Comparison of ENCODE assay signal across 1 cellular context in genomic region chr13:20902438-20903163, GRCh38.
TF ChIP-seq lines count a peak whose summit lies in the region.

Gene XPO4 (minus strand): TSS chr13:20902746. CDS start chr13:20902738, 8 bp downstream.

TF ChIP-seq in HepG2, 621 proteins besides CTCF, POLR2A, EP300 and RAD21 (continued from another document and continues in another):
- TF ChIP-seq, protein P1, sequence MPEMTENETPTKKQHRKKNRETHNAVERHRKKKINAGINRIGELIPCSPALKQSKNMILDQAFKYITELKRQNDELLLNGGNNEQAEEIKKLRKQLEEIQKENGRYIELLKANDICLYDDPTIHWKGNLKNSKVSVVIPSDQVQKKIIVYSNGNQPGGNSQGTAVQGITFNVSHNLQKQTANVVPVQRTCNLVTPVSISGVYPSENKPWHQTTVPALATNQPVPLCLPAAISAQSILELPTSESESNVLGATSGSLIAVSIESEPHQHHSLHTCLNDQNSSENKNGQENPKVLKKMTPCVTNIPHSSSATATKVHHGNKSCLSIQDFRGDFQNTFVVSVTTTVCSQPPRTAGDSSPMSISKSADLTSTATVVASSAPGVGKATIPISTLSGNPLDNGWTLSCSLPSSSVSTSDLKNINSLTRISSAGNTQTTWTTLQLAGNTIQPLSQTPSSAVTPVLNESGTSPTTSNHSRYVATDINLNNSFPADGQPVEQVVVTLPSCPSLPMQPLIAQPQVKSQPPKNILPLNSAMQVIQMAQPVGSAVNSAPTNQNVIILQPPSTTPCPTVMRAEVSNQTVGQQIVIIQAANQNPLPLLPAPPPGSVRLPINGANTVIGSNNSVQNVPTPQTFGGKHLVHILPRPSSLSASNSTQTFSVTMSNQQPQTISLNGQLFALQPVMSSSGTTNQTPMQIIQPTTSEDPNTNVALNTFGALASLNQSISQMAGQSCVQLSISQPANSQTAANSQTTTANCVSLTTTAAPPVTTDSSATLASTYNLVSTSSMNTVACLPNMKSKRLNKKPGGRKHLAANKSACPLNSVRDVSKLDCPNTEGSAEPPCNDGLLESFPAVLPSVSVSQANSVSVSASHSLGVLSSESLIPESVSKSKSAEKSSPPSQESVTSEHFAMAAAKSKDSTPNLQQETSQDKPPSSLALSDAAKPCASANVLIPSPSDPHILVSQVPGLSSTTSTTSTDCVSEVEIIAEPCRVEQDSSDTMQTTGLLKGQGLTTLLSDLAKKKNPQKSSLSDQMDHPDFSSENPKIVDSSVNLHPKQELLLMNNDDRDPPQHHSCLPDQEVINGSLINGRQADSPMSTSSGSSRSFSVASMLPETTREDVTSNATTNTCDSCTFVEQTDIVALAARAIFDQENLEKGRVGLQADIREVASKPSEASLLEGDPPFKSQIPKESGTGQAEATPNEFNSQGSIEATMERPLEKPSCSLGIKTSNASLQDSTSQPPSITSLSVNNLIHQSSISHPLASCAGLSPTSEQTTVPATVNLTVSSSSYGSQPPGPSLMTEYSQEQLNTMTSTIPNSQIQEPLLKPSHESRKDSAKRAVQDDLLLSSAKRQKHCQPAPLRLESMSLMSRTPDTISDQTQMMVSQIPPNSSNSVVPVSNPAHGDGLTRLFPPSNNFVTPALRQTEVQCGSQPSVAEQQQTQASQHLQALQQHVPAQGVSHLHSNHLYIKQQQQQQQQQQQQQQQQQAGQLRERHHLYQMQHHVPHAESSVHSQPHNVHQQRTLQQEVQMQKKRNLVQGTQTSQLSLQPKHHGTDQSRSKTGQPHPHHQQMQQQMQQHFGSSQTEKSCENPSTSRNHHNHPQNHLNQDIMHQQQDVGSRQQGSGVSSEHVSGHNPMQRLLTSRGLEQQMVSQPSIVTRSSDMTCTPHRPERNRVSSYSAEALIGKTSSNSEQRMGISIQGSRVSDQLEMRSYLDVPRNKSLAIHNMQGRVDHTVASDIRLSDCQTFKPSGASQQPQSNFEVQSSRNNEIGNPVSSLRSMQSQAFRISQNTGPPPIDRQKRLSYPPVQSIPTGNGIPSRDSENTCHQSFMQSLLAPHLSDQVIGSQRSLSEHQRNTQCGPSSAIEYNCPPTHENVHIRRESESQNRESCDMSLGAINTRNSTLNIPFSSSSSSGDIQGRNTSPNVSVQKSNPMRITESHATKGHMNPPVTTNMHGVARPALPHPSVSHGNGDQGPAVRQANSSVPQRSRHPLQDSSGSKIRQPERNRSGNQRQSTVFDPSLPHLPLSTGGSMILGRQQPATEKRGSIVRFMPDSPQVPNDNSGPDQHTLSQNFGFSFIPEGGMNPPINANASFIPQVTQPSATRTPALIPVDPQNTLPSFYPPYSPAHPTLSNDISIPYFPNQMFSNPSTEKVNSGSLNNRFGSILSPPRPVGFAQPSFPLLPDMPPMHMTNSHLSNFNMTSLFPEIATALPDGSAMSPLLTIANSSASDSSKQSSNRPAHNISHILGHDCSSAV (CRISPR knock-in tag; IDR thresholded peaks at IDR 0.05; ENCODE audit: borderline replicate concordance) = no peak
- TF ChIP-seq RXRB (CRISPR knock-in tag; IDR thresholded peaks at IDR 0.05; ENCODE audit: borderline replicate concordance) = no peak
- 0 out of 2 replicates have a peak, but pooled peaks have one; percentile 23 for TF ChIP-seq POGZ (CRISPR knock-in tag; IDR thresholded peaks at IDR 0.05)
- TF ChIP-seq ZNF556 (CRISPR knock-in tag; IDR thresholded peaks at IDR 0.05; ENCODE audit: borderline replicate concordance) = 0 out of 2 replicates have a peak, but pooled peaks have one; percentile 42
- TF ChIP-seq SIN3B (IDR thresholded peaks at IDR 0.05; ENCODE audit: low read length) = peak; percentile 72; the same call in 1 of the 2 replicates
- TF ChIP-seq PRDM15 (CRISPR knock-in tag; IDR thresholded peaks at IDR 0.05) = no peak
- TF ChIP-seq TCF7 (IDR thresholded peaks at IDR 0.05; ENCODE audit: low read depth) = no peak
- no peak for TF ChIP-seq RFX3 (CRISPR knock-in tag; IDR thresholded peaks at IDR 0.05)
- TF ChIP-seq MED8 (CRISPR knock-in tag; IDR thresholded peaks at IDR 0.05; ENCODE audit: insufficient replicate concordance) = peak; percentile 49
- no peak for TF ChIP-seq ZNF20 (CRISPR knock-in tag; IDR thresholded peaks at IDR 0.05)
- TF ChIP-seq ZNF343 (CRISPR knock-in tag; IDR thresholded peaks at IDR 0.05) = peak; percentile 64; the same call in 1 of the 2 replicates
- no peak for TF ChIP-seq ZNF326 (CRISPR knock-in tag; IDR thresholded peaks at IDR 0.05; ENCODE audit: borderline replicate concordance)
- TF ChIP-seq, protein P2, sequence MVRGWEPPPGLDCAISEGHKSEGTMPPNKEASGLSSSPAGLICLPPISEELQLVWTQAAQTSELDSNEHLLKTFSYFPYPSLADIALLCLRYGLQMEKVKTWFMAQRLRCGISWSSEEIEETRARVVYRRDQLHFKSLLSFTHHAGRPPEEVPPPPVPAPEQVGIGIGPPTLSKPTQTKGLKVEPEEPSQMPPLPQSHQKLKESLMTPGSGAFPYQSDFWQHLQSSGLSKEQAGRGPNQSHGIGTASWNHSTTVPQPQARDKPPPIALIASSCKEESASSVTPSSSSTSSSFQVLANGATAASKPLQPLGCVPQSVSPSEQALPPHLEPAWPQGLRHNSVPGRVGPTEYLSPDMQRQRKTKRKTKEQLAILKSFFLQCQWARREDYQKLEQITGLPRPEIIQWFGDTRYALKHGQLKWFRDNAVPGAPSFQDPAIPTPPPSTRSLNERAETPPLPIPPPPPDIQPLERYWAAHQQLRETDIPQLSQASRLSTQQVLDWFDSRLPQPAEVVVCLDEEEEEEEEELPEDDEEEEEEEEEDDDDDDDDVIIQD (CRISPR knock-in tag; IDR thresholded peaks at IDR 0.05; ENCODE audit: low read depth) = no peak
- peak; percentile 58; the same call in 1 of the 2 replicates for TF ChIP-seq CCDC6 (CRISPR knock-in tag; IDR thresholded peaks at IDR 0.05)
- no peak for TF ChIP-seq ZSCAN30 (CRISPR knock-in tag; IDR thresholded peaks at IDR 0.05)
- TF ChIP-seq ZNF234 (CRISPR knock-in tag; conservative IDR thresholded peaks at IDR 0.05) = 0 out of 2 replicates have a peak, but pooled peaks have one; percentile 16
- TF ChIP-seq FOXJ3 (CRISPR knock-in tag; IDR thresholded peaks at IDR 0.05; ENCODE audit: borderline replicate concordance) = no peak
- no peak for TF ChIP-seq SOX13 (IDR thresholded peaks at IDR 0.05)
- no peak; a peak in 1 of 4 replicates for TF ChIP-seq SOX13 (CRISPR knock-in tag; conservative IDR thresholded peaks at IDR 0.05 in 1 of 2, IDR thresholded peaks at IDR 0.05 in 1 of 2)
- TF ChIP-seq FOXP4 (CRISPR knock-in tag; IDR thresholded peaks at IDR 0.05) = no peak
- TF ChIP-seq ERF (CRISPR knock-in tag; IDR thresholded peaks at IDR 0.05) = peak; percentile 9; the same call in 1 of the 2 replicates
- TF ChIP-seq SETDB1 (CRISPR knock-in tag; IDR thresholded peaks at IDR 0.05; ENCODE audit: borderline replicate concordance) = no peak
- TF ChIP-seq KAT8 (CRISPR knock-in tag; IDR thresholded peaks at IDR 0.05) = peak; percentile 80
- TF ChIP-seq, protein P3, sequence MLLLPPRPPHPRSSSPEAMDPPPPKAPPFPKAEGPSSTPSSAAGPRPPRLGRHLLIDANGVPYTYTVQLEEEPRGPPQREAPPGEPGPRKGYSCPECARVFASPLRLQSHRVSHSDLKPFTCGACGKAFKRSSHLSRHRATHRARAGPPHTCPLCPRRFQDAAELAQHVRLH (CRISPR knock-in tag; IDR thresholded peaks at IDR 0.05; ENCODE audit: borderline replicate concordance, low read depth) = no peak
- TF ChIP-seq NCOA5 (CRISPR knock-in tag; IDR thresholded peaks at IDR 0.05) = no peak
- no peak for TF ChIP-seq MBD4 (IDR thresholded peaks at IDR 0.05; ENCODE audit: borderline replicate concordance, low read length)
- TF ChIP-seq, protein P4, sequence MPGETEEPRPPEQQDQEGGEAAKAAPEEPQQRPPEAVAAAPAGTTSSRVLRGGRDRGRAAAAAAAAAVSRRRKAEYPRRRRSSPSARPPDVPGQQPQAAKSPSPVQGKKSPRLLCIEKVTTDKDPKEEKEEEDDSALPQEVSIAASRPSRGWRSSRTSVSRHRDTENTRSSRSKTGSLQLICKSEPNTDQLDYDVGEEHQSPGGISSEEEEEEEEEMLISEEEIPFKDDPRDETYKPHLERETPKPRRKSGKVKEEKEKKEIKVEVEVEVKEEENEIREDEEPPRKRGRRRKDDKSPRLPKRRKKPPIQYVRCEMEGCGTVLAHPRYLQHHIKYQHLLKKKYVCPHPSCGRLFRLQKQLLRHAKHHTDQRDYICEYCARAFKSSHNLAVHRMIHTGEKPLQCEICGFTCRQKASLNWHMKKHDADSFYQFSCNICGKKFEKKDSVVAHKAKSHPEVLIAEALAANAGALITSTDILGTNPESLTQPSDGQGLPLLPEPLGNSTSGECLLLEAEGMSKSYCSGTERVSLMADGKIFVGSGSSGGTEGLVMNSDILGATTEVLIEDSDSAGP (CRISPR knock-in tag; IDR thresholded peaks at IDR 0.05; ENCODE audit: borderline replicate concordance) = peak; percentile 86
- TF ChIP-seq, protein P5, sequence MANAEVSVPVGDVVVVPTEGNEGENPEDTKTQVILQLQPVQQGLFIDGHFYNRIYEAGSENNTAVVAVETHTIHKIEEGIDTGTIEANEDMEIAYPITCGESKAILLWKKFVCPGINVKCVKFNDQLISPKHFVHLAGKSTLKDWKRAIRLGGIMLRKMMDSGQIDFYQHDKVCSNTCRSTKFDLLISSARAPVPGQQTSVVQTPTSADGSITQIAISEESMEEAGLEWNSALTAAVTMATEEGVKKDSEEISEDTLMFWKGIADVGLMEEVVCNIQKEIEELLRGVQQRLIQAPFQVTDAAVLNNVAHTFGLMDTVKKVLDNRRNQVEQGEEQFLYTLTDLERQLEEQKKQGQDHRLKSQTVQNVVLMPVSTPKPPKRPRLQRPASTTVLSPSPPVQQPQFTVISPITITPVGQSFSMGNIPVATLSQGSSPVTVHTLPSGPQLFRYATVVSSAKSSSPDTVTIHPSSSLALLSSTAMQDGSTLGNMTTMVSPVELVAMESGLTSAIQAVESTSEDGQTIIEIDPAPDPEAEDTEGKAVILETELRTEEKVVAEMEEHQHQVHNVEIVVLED (CRISPR knock-in tag; IDR thresholded peaks at IDR 0.05; ENCODE audit: borderline replicate concordance) = peak; percentile 61; the same call in 1 of the 2 replicates
- peak; percentile 86; the same call in 1 of the 2 replicates for TF ChIP-seq ZNF543 (CRISPR knock-in tag; IDR thresholded peaks at IDR 0.05)
- TF ChIP-seq, protein P6, sequence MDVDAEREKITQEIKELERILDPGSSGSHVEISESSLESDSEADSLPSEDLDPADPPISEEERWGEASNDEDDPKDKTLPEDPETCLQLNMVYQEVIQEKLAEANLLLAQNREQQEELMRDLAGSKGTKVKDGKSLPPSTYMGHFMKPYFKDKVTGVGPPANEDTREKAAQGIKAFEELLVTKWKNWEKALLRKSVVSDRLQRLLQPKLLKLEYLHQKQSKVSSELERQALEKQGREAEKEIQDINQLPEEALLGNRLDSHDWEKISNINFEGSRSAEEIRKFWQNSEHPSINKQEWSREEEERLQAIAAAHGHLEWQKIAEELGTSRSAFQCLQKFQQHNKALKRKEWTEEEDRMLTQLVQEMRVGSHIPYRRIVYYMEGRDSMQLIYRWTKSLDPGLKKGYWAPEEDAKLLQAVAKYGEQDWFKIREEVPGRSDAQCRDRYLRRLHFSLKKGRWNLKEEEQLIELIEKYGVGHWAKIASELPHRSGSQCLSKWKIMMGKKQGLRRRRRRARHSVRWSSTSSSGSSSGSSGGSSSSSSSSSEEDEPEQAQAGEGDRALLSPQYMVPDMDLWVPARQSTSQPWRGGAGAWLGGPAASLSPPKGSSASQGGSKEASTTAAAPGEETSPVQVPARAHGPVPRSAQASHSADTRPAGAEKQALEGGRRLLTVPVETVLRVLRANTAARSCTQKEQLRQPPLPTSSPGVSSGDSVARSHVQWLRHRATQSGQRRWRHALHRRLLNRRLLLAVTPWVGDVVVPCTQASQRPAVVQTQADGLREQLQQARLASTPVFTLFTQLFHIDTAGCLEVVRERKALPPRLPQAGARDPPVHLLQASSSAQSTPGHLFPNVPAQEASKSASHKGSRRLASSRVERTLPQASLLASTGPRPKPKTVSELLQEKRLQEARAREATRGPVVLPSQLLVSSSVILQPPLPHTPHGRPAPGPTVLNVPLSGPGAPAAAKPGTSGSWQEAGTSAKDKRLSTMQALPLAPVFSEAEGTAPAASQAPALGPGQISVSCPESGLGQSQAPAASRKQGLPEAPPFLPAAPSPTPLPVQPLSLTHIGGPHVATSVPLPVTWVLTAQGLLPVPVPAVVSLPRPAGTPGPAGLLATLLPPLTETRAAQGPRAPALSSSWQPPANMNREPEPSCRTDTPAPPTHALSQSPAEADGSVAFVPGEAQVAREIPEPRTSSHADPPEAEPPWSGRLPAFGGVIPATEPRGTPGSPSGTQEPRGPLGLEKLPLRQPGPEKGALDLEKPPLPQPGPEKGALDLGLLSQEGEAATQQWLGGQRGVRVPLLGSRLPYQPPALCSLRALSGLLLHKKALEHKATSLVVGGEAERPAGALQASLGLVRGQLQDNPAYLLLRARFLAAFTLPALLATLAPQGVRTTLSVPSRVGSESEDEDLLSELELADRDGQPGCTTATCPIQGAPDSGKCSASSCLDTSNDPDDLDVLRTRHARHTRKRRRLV (CRISPR knock-in tag; IDR thresholded peaks at IDR 0.05) = peak; percentile 70; the same call in 1 of the 2 replicates
